In the genomic region with DNA sequence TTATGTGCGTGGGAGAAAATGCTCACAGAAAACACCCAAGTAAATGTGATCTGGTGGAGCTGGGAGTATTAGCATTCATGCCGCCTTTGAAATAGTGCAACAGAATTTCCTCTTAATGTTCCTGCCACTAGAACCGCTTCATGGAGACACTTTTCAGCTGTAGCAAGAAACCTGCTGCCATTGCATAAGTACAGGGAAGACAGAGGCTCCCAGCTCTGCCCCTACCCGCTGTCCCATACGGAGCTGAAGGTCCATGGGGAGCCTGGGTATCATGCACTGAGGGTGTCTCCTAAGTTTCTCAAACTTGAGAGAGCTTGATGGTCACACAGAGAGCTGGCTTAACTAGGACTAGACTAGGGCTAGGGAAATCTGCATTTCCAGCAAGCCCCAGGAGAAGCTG, we compare ENCODE assay signal across 17 cellular contexts. TPM values are rescaled to one million over a fixed set of nuclear protein-coding genes. Genes with fewer than 3 reads are reported as not detected.
DNase-seq lines count a peak whose midpoint lies in the region; ATAC-seq, FAIRE-seq and TF ChIP-seq lines count a peak whose summit lies in the region.
"Had no signal": no experiment of that assay in that cellular context is flagged by ENCODE, and none has a peak within 500 bp of the region (broad histone marks: within the 10 kb centered on the region; RNA-seq: fewer than 3 reads in every experiment).

No MANE protein-coding gene starts in this region.

- H2AK5ac ChIP-seq in mesenchymal stem cell (ENCODE audit: low read length, severe bottlenecking) = peak overlapping the region; percentile 75

- H3K9me3 ChIP-seq in mesenchymal stem cell (ENCODE audit: control insufficient read depth, low read length) = no peaks in the 10 kb centered on the region
- H3K9me3 ChIP-seq: gastroesophageal sphincter, Peyer's patch had no signal

- DNase-seq in GM18507 (ENCODE audit: extremely low spot score, insufficient read length, low read depth) (no peak), RWPE1 (ENCODE audit: low spot score) (no peak), mesenchymal stem cell (peak; percentile 34), NCI-H1436 (lab: John Stamatoyannopoulos, UW) (no peak), DMS53 treated with DMSO at 0.1 percent for 48 hours (lab: John Stamatoyannopoulos, UW; ENCODE audit: unreplicated experiment) (no peak), midbrain (lab: John Stamatoyannopoulos, UW) (no peak)
- no peak for DNase-seq in stimulated activated CD8-positive, alpha-beta memory T cell treated with anti-CD3 and anti-CD28 coated beads, Interleukin-4, amount 100 ng/mL, for 48 hours
- DNase-seq: activated B cell treated with CpG ODN at 0.5 μM for 24 hours, amniotic stem cell, DMS153, NCI-H2029 treated with DMSO at 0.1 percent for 48 hours, NCI-H524, nephron progenitor cell, Peyer's patch, substantia nigra had no signal

- no peak overlapping the region for H2BK5ac ChIP-seq in mesenchymal stem cell (ENCODE audit: low read depth, low read length, poor library complexity, severe bottlenecking)

- TF ChIP-seq CTCF in RWPE1 (conservative IDR thresholded peaks at IDR 0.05; ENCODE audit: low read depth) = no peak

- peaks cover 12% of the 10 kb centered on the region for H3K79me1 ChIP-seq in mesenchymal stem cell (replicated peaks; ENCODE audit: low read length, poor library complexity, severe bottlenecking)

- H2AFZ ChIP-seq in mesenchymal stem cell (ENCODE audit: low read depth, low read length) = no peak overlapping the region

- no peaks in the 10 kb centered on the region for H3K27me3 ChIP-seq in mesenchymal stem cell (ENCODE audit: control insufficient read depth in 1 of 2, insufficient read depth in 1 of 2, low read length in 2 of 2)
- H3K27me3 ChIP-seq: gastroesophageal sphincter, Peyer's patch had no signal

- peaks cover 3 to 4% of the 10 kb centered on the region in 2 experiments for H3K36me3 ChIP-seq in mesenchymal stem cell (ENCODE audit: control insufficient read depth in 1 of 2, insufficient read depth in 2 of 2, low read depth in 1 of 2, low read length in 2 of 2)
- H3K36me3 ChIP-seq: gastroesophageal sphincter, Peyer's patch had no signal

- H4K91ac ChIP-seq in mesenchymal stem cell (ENCODE audit: low read length) = no peak overlapping the region

- FAIRE-seq in GM18507 (lab: Jason Lieb, UNC) = peak; percentile 49

- CTCF ChIA-PET in RWPE1 (lab: Yijun Ruan, JAX) = no interaction called here

- H3K14ac ChIP-seq in mesenchymal stem cell (ENCODE audit: low read length in 2 of 2) = no peak overlapping the region

- 0 out of 2 replicates have a peak overlapping the region, but pooled peaks have one; percentile 23 for H3K27ac ChIP-seq in RWPE1
- no peak overlapping the region for H3K27ac ChIP-seq in mesenchymal stem cell (ENCODE audit: low read length, poor library complexity, severe bottlenecking)
- H3K27ac ChIP-seq: Peyer's patch had no signal

- H3K18ac ChIP-seq in mesenchymal stem cell (ENCODE audit: low read depth in 1 of 2, low read length in 2 of 2) = no peak overlapping the region

- H3K4ac ChIP-seq in mesenchymal stem cell (ENCODE audit: low read depth in 1 of 2, low read length in 2 of 2) = peak overlapping the region in 1 of 2 experiments; percentile 38

- H3K4me2 ChIP-seq in mesenchymal stem cell (ENCODE audit: low read length, poor library complexity, severe bottlenecking) = no peak overlapping the region

- no peak overlapping the region for H3K9ac ChIP-seq in mesenchymal stem cell (ENCODE audit: low read length)

- POLR2A ChIA-PET in RWPE1 (lab: Yijun Ruan, JAX; ENCODE audit: low non-redundant PET) = no interaction called here

- H3K4me3 ChIP-seq in mesenchymal stem cell (ENCODE audit: insufficient read depth in 1 of 2, low read depth in 1 of 2, low read length in 2 of 2) = no peak overlapping the region
- H3K4me3 ChIP-seq: gastroesophageal sphincter, Peyer's patch had no signal

- 95% methylated on average over 5 of the region's 5 CpGs for WGBS in mesenchymal stem cell

- H4K8ac ChIP-seq in mesenchymal stem cell (ENCODE audit: low read length) = no peak overlapping the region

- peak; percentile 5 for ATAC-seq in GM21786 (IDR thresholded peaks at IDR 0.05; ENCODE audit: unreplicated experiment)
- ATAC-seq: gastroesophageal sphincter had no signal

- no peak overlapping the region for H2BK15ac ChIP-seq in mesenchymal stem cell (ENCODE audit: low read depth, poor library complexity, severe bottlenecking)

- no peak overlapping the region for H3K23ac ChIP-seq in mesenchymal stem cell (ENCODE audit: low read length in 2 of 2)

- H2BK120ac ChIP-seq in mesenchymal stem cell (ENCODE audit: low read depth, low read length) = no peak overlapping the region

- peaks cover 9% of the 10 kb centered on the region for H3K4me1 ChIP-seq in mesenchymal stem cell (ENCODE audit: control insufficient read depth, insufficient read depth, low read depth, low read length)
- H3K4me1 ChIP-seq: Peyer's patch had no signal

- H2BK12ac ChIP-seq in mesenchymal stem cell (ENCODE audit: low read length in 2 of 2) = no peak overlapping the region

RNA-seq across cellular contexts. Expression of a gene that starts 49.6 kb away (rescaled TPM):
- 70.6 TPM for polyA plus RNA-seq in mesenchymal stem cell (2013, experiment 1 of 2)
- polyA plus RNA-seq in mesenchymal stem cell (2013, experiment 2 of 2) = 70.6 TPM
